Comparison of ENCODE assay signal across 1 cellular context in the genomic region with DNA sequence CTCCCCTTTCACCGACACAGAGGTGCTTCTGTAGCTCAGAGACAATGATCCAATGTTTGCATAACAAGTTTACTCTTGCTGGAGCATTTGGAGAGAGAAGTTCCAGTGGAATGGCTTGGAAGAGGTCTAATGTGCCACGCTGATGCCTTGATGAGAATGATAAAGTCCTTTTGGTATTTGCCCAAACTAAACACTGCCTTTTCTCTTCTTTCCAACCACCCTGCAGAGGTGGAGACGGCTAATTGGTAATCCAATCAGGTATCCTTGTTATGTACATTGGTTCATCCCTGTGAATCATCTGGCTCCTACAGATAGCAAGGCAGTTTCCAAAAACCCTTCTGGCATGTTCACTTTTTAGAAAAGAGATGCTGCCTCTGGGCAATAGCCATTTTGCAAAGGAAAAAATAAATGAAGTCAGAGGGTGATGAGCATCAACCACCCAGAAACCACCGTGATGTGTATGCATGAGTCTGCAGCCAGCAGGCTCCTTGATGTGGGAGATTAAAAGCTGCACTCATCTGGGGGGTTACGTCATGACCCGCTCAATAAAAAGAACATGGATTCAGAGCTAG.
TF ChIP-seq lines count a peak whose summit lies in the region.

No MANE protein-coding gene starts in this region.

TF ChIP-seq in GM23338, 12 proteins besides CTCF, POLR2A, EP300 and RAD21 (continued from another document):
- TF ChIP-seq, protein P1, sequence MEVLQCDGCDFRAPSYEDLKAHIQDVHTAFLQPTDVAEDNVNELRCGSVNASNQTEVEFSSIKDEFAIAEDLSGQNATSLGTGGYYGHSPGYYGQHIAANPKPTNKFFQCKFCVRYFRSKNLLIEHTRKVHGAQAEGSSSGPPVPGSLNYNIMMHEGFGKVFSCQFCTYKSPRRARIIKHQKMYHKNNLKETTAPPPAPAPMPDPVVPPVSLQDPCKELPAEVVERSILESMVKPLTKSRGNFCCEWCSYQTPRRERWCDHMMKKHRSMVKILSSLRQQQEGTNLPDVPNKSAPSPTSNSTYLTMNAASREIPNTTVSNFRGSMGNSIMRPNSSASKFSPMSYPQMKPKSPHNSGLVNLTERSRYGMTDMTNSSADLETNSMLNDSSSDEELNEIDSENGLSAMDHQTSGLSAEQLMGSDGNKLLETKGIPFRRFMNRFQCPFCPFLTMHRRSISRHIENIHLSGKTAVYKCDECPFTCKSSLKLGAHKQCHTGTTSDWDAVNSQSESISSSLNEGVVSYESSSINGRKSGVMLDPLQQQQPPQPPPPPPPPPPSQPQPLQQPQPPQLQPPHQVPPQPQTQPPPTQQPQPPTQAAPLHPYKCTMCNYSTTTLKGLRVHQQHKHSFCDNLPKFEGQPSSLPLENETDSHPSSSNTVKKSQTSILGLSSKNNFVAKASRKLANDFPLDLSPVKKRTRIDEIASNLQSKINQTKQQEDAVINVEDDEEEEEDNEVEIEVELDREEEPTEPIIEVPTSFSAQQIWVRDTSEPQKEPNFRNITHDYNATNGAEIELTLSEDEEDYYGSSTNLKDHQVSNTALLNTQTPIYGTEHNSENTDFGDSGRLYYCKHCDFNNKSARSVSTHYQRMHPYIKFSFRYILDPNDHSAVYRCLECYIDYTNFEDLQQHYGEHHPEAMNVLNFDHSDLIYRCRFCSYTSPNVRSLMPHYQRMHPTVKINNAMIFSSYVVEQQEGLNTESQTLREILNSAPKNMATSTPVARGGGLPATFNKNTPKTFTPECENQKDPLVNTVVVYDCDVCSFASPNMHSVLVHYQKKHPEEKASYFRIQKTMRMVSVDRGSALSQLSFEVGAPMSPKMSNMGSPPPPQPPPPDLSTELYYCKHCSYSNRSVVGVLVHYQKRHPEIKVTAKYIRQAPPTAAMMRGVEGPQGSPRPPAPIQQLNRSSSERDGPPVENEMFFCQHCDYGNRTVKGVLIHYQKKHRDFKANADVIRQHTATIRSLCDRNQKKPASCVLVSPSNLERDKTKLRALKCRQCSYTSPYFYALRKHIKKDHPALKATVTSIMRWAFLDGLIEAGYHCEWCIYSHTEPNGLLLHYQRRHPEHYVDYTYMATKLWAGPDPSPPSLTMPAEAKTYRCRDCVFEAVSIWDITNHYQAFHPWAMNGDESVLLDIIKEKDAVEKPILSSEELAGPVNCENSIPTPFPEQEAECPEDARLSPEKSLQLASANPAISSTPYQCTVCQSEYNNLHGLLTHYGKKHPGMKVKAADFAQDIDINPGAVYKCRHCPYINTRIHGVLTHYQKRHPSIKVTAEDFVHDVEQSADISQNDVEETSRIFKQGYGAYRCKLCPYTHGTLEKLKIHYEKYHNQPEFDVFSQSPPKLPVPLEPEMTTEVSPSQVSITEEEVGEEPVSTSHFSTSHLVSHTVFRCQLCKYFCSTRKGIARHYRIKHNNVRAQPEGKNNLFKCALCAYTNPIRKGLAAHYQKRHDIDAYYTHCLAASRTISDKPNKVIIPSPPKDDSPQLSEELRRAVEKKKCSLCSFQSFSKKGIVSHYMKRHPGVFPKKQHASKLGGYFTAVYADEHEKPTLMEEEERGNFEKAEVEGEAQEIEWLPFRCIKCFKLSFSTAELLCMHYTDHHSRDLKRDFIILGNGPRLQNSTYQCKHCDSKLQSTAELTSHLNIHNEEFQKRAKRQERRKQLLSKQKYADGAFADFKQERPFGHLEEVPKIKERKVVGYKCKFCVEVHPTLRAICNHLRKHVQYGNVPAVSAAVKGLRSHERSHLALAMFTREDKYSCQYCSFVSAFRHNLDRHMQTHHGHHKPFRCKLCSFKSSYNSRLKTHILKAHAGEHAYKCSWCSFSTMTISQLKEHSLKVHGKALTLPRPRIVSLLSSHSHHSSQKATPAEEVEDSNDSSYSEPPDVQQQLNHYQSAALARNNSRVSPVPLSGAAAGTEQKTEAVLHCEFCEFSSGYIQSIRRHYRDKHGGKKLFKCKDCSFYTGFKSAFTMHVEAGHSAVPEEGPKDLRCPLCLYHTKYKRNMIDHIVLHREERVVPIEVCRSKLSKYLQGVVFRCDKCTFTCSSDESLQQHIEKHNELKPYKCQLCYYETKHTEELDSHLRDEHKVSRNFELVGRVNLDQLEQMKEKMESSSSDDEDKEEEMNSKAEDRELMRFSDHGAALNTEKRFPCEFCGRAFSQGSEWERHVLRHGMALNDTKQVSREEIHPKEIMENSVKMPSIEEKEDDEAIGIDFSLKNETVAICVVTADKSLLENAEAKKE (CRISPR knock-in tag; IDR thresholded peaks at IDR 0.05), result no peak
- TF ChIP-seq NANOG (IDR thresholded peaks at IDR 0.05; ENCODE audit: borderline replicate concordance), result no peak
- TF ChIP-seq, protein P2, sequence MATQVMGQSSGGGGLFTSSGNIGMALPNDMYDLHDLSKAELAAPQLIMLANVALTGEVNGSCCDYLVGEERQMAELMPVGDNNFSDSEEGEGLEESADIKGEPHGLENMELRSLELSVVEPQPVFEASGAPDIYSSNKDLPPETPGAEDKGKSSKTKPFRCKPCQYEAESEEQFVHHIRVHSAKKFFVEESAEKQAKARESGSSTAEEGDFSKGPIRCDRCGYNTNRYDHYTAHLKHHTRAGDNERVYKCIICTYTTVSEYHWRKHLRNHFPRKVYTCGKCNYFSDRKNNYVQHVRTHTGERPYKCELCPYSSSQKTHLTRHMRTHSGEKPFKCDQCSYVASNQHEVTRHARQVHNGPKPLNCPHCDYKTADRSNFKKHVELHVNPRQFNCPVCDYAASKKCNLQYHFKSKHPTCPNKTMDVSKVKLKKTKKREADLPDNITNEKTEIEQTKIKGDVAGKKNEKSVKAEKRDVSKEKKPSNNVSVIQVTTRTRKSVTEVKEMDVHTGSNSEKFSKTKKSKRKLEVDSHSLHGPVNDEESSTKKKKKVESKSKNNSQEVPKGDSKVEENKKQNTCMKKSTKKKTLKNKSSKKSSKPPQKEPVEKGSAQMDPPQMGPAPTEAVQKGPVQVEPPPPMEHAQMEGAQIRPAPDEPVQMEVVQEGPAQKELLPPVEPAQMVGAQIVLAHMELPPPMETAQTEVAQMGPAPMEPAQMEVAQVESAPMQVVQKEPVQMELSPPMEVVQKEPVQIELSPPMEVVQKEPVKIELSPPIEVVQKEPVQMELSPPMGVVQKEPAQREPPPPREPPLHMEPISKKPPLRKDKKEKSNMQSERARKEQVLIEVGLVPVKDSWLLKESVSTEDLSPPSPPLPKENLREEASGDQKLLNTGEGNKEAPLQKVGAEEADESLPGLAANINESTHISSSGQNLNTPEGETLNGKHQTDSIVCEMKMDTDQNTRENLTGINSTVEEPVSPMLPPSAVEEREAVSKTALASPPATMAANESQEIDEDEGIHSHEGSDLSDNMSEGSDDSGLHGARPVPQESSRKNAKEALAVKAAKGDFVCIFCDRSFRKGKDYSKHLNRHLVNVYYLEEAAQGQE (IDR thresholded peaks at IDR 0.05; ENCODE audit: unreplicated experiment), result no peak
- TF ChIP-seq ZNF331 (CRISPR knock-in tag; IDR thresholded peaks at IDR 0.05; ENCODE audit: low read depth), result no peak
- TF ChIP-seq EZH2 (IDR thresholded peaks at IDR 0.05; ENCODE audit: low read depth, unreplicated experiment), result no peak
- TF ChIP-seq STAT1 (IDR thresholded peaks at IDR 0.05; ENCODE audit: unreplicated experiment), result no peak
- TF ChIP-seq ZNF114 (CRISPR knock-in tag; IDR thresholded peaks at IDR 0.05), result no peak
- no peak for TF ChIP-seq POLR2AphosphoS5 (IDR thresholded peaks at IDR 0.05; ENCODE audit: low read depth)
